ENCODE assay signal across 1 cellular context in the genomic region with DNA sequence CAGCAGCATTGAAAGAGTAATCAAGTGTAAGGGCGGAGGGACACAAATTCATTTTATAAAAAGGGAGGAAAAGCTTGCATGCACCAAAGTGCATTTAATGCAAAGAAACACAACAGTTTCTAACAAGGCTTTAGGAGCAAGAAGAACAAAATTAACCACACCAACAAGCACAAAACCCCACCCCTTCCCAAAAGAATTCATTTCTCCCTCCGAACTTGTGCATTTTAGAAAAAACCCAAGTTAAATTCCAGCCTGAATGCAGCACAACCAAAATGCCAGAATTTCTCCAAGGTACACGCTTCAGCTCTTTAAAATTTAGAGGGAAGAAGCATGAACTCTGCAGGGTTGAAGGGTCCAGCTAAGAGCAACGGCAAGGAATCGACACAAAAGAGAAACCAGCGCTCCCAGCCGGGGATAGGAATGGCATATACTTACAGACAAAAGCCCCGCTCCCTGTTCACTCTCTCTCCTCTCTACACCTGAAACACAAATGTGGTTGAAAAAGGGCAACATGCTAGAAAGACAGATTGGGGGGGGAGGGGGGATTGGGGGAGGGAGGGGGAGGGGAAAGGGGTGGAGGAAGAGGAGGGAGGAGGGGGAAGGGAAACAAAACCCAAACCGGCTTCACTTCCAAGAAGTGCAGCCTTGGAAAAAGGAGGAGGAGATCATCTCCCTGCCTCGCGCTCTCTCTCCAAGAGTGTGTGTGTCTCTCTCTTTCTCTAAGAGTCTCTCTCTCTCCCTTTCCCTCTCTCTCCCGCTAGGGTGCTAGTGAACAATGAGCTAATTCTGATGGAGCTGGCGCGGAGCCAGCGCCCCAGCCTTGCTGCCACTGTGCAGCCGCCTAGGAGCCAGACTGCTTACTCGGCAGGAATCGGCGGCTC.
A peak's percentile ranks its signal among the peaks of the same experiment; 100 is the strongest.
TF ChIP-seq lines count a peak whose summit lies in the region.

A gene with protein sequence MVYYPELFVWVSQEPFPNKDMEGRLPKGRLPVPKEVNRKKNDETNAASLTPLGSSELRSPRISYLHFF (minus strand): TSS at position 494 of the 881 bp plus-strand sequence. CDS start 1,422 bp downstream, outside the sequence.

TF ChIP-seq in GM12878, 131 proteins besides CTCF, POLR2A, EP300 and RAD21 (continued from another document and continues in another):
- TF ChIP-seq, protein P1, sequence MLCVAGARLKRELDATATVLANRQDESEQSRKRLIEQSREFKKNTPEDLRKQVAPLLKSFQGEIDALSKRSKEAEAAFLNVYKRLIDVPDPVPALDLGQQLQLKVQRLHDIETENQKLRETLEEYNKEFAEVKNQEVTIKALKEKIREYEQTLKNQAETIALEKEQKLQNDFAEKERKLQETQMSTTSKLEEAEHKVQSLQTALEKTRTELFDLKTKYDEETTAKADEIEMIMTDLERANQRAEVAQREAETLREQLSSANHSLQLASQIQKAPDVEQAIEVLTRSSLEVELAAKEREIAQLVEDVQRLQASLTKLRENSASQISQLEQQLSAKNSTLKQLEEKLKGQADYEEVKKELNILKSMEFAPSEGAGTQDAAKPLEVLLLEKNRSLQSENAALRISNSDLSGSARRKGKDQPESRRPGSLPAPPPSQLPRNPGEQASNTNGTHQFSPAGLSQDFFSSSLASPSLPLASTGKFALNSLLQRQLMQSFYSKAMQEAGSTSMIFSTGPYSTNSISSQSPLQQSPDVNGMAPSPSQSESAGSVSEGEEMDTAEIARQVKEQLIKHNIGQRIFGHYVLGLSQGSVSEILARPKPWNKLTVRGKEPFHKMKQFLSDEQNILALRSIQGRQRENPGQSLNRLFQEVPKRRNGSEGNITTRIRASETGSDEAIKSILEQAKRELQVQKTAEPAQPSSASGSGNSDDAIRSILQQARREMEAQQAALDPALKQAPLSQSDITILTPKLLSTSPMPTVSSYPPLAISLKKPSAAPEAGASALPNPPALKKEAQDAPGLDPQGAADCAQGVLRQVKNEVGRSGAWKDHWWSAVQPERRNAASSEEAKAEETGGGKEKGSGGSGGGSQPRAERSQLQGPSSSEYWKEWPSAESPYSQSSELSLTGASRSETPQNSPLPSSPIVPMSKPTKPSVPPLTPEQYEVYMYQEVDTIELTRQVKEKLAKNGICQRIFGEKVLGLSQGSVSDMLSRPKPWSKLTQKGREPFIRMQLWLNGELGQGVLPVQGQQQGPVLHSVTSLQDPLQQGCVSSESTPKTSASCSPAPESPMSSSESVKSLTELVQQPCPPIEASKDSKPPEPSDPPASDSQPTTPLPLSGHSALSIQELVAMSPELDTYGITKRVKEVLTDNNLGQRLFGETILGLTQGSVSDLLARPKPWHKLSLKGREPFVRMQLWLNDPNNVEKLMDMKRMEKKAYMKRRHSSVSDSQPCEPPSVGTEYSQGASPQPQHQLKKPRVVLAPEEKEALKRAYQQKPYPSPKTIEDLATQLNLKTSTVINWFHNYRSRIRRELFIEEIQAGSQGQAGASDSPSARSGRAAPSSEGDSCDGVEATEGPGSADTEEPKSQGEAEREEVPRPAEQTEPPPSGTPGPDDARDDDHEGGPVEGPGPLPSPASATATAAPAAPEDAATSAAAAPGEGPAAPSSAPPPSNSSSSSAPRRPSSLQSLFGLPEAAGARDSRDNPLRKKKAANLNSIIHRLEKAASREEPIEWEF (IDR thresholded peaks at IDR 0.05; ENCODE audit: insufficient replicate concordance, low read depth, low read length): no peak
- no peak for TF ChIP-seq SMC3 (IDR thresholded peaks at IDR 0.05; ENCODE audit: borderline replicate concordance, low read length)
- TF ChIP-seq RB1 (IDR thresholded peaks at IDR 0.05; ENCODE audit: borderline replicate concordance): no peak
- TF ChIP-seq BMI1 (IDR thresholded peaks at IDR 0.05; ENCODE audit: borderline replicate concordance): no peak
- TF ChIP-seq, protein P2, sequence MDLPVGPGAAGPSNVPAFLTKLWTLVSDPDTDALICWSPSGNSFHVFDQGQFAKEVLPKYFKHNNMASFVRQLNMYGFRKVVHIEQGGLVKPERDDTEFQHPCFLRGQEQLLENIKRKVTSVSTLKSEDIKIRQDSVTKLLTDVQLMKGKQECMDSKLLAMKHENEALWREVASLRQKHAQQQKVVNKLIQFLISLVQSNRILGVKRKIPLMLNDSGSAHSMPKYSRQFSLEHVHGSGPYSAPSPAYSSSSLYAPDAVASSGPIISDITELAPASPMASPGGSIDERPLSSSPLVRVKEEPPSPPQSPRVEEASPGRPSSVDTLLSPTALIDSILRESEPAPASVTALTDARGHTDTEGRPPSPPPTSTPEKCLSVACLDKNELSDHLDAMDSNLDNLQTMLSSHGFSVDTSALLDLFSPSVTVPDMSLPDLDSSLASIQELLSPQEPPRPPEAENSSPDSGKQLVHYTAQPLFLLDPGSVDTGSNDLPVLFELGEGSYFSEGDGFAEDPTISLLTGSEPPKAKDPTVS (IDR thresholded peaks at IDR 0.05; ENCODE audit: low read depth, low read length): no peak
- TF ChIP-seq ZNF24 (IDR thresholded peaks at IDR 0.05): no peak
- TF ChIP-seq, protein P3, sequence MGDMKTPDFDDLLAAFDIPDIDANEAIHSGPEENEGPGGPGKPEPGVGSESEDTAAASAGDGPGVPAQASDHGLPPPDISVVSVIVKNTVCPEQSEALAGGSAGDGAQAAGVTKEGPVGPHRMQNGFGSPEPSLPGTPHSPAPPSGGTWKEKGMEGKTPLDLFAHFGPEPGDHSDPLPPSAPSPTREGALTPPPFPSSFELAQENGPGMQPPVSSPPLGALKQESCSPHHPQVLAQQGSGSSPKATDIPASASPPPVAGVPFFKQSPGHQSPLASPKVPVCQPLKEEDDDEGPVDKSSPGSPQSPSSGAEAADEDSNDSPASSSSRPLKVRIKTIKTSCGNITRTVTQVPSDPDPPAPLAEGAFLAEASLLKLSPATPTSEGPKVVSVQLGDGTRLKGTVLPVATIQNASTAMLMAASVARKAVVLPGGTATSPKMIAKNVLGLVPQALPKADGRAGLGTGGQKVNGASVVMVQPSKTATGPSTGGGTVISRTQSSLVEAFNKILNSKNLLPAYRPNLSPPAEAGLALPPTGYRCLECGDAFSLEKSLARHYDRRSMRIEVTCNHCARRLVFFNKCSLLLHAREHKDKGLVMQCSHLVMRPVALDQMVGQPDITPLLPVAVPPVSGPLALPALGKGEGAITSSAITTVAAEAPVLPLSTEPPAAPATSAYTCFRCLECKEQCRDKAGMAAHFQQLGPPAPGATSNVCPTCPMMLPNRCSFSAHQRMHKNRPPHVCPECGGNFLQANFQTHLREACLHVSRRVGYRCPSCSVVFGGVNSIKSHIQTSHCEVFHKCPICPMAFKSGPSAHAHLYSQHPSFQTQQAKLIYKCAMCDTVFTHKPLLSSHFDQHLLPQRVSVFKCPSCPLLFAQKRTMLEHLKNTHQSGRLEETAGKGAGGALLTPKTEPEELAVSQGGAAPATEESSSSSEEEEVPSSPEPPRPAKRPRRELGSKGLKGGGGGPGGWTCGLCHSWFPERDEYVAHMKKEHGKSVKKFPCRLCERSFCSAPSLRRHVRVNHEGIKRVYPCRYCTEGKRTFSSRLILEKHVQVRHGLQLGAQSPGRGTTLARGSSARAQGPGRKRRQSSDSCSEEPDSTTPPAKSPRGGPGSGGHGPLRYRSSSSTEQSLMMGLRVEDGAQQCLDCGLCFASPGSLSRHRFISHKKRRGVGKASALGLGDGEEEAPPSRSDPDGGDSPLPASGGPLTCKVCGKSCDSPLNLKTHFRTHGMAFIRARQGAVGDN (IDR thresholded peaks at IDR 0.05): no peak
- TF ChIP-seq, protein P4, sequence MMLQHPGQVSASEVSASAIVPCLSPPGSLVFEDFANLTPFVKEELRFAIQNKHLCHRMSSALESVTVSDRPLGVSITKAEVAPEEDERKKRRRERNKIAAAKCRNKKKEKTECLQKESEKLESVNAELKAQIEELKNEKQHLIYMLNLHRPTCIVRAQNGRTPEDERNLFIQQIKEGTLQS (IDR thresholded peaks at IDR 0.05; ENCODE audit: borderline replicate concordance, extremely low read depth, low read depth, low read length): no peak
- TF ChIP-seq SMARCA5 (IDR thresholded peaks at IDR 0.05): peak; percentile 67; the same call in 1 of the 2 replicates
- no peak for TF ChIP-seq SREBF1 (IDR thresholded peaks at IDR 0.05; ENCODE audit: low read length)
- TF ChIP-seq, protein P5, sequence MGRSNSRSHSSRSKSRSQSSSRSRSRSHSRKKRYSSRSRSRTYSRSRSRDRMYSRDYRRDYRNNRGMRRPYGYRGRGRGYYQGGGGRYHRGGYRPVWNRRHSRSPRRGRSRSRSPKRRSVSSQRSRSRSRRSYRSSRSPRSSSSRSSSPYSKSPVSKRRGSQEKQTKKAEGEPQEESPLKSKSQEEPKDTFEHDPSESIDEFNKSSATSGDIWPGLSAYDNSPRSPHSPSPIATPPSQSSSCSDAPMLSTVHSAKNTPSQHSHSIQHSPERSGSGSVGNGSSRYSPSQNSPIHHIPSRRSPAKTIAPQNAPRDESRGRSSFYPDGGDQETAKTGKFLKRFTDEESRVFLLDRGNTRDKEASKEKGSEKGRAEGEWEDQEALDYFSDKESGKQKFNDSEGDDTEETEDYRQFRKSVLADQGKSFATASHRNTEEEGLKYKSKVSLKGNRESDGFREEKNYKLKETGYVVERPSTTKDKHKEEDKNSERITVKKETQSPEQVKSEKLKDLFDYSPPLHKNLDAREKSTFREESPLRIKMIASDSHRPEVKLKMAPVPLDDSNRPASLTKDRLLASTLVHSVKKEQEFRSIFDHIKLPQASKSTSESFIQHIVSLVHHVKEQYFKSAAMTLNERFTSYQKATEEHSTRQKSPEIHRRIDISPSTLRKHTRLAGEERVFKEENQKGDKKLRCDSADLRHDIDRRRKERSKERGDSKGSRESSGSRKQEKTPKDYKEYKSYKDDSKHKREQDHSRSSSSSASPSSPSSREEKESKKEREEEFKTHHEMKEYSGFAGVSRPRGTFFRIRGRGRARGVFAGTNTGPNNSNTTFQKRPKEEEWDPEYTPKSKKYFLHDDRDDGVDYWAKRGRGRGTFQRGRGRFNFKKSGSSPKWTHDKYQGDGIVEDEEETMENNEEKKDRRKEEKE (IDR thresholded peaks at IDR 0.05): 0 out of 2 replicates have a peak, but pooled peaks have one; percentile 61
- TF ChIP-seq, protein P6, sequence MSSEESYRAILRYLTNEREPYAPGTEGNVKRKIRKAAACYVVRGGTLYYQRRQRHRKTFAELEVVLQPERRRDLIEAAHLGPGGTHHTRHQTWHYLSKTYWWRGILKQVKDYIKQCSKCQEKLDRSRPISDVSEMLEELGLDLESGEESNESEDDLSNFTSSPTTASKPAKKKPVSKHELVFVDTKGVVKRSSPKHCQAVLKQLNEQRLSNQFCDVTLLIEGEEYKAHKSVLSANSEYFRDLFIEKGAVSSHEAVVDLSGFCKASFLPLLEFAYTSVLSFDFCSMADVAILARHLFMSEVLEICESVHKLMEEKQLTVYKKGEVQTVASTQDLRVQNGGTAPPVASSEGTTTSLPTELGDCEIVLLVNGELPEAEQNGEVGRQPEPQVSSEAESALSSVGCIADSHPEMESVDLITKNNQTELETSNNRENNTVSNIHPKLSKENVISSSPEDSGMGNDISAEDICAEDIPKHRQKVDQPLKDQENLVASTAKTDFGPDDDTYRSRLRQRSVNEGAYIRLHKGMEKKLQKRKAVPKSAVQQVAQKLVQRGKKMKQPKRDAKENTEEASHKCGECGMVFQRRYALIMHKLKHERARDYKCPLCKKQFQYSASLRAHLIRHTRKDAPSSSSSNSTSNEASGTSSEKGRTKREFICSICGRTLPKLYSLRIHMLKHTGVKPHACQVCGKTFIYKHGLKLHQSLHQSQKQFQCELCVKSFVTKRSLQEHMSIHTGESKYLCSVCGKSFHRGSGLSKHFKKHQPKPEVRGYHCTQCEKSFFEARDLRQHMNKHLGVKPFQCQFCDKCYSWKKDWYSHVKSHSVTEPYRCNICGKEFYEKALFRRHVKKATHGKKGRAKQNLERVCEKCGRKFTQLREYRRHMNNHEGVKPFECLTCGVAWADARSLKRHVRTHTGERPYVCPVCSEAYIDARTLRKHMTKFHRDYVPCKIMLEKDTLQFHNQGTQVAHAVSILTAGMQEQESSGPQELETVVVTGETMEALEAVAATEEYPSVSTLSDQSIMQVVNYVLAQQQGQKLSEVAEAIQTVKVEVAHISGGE (CRISPR knock-in tag; IDR thresholded peaks at IDR 0.05): no peak
- no peak for TF ChIP-seq HDAC6 (IDR thresholded peaks at IDR 0.05; ENCODE audit: unreplicated experiment)
- TF ChIP-seq, protein P7, sequence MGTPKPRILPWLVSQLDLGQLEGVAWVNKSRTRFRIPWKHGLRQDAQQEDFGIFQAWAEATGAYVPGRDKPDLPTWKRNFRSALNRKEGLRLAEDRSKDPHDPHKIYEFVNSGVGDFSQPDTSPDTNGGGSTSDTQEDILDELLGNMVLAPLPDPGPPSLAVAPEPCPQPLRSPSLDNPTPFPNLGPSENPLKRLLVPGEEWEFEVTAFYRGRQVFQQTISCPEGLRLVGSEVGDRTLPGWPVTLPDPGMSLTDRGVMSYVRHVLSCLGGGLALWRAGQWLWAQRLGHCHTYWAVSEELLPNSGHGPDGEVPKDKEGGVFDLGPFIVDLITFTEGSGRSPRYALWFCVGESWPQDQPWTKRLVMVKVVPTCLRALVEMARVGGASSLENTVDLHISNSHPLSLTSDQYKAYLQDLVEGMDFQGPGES (IDR thresholded peaks at IDR 0.05): no peak
- TF ChIP-seq BHLHE40 (IDR thresholded peaks at IDR 0.05; ENCODE audit: borderline replicate concordance in 1 of 2, low read depth in 2 of 2, low read length in 1 of 2): no peak
- TF ChIP-seq, protein P8, sequence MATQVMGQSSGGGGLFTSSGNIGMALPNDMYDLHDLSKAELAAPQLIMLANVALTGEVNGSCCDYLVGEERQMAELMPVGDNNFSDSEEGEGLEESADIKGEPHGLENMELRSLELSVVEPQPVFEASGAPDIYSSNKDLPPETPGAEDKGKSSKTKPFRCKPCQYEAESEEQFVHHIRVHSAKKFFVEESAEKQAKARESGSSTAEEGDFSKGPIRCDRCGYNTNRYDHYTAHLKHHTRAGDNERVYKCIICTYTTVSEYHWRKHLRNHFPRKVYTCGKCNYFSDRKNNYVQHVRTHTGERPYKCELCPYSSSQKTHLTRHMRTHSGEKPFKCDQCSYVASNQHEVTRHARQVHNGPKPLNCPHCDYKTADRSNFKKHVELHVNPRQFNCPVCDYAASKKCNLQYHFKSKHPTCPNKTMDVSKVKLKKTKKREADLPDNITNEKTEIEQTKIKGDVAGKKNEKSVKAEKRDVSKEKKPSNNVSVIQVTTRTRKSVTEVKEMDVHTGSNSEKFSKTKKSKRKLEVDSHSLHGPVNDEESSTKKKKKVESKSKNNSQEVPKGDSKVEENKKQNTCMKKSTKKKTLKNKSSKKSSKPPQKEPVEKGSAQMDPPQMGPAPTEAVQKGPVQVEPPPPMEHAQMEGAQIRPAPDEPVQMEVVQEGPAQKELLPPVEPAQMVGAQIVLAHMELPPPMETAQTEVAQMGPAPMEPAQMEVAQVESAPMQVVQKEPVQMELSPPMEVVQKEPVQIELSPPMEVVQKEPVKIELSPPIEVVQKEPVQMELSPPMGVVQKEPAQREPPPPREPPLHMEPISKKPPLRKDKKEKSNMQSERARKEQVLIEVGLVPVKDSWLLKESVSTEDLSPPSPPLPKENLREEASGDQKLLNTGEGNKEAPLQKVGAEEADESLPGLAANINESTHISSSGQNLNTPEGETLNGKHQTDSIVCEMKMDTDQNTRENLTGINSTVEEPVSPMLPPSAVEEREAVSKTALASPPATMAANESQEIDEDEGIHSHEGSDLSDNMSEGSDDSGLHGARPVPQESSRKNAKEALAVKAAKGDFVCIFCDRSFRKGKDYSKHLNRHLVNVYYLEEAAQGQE (IDR thresholded peaks at IDR 0.05; ENCODE audit: low read depth, low read length): 0 out of 2 replicates have a peak, but pooled peaks have one; percentile 4
- TF ChIP-seq TARDBP (IDR thresholded peaks at IDR 0.05; ENCODE audit: borderline replicate concordance): no peak
